In genomic region chr10:59708816-59709471, GRCh38 we compare ENCODE assay signal across 8 cellular contexts. TPM values are rescaled to one million over a fixed set of nuclear protein-coding genes. Genes with fewer than 3 reads are reported as not detected.
DNase-seq lines count a peak whose midpoint lies in the region; ATAC-seq and TF ChIP-seq lines count a peak whose summit lies in the region.

No MANE protein-coding gene starts in this region.

- peaks cover 25% of the 10 kb centered on the region for H3K79me2 ChIP-seq in PC-3 (ENCODE audit: low read length)
- no peaks in the 10 kb centered on the region for H3K79me2 ChIP-seq in mesendoderm (ENCODE audit: control insufficient read depth, insufficient read depth, low read length)

- H2AFZ ChIP-seq in PC-3 (ENCODE audit: low read length) = peak overlapping the region; percentile 92

- H2BK5ac ChIP-seq in mesendoderm (ENCODE audit: low read length) = no peak overlapping the region

- H3K27me3 ChIP-seq in PC-3 (ENCODE audit: low read length) = no peaks in the 10 kb centered on the region
- peaks cover 15 to 20% of the 10 kb centered on the region in 2 donors for H3K27me3 ChIP-seq in duodenal mucosa (ENCODE audit: control insufficient read depth in 1 of 2, insufficient read depth in 2 of 2, low read length in 2 of 2)
- peaks cover 2% of the 10 kb centered on the region for H3K27me3 ChIP-seq in mesendoderm (ENCODE audit: insufficient read depth, low read length, poor library complexity)

- H3K4me1 Mint-ChIP-seq in Calu3 (ENCODE audit: low read depth, unreplicated experiment) = no peaks in the 10 kb centered on the region
- no peaks in the 10 kb centered on the region for H3K4me1 Mint-ChIP-seq in effector memory CD8-positive, alpha-beta T cell (ENCODE audit: low read depth in 2 of 2)

- ATAC-seq in GM21723 (IDR thresholded peaks at IDR 0.05; ENCODE audit: unreplicated experiment) = peak; percentile 45
- ATAC-seq in PC-3 = peak; percentile 52
- no peak for ATAC-seq in effector memory CD8-positive, alpha-beta T cell (replicated peaks)

- H3K36me3 Mint-ChIP-seq in Calu3 (ENCODE audit: insufficient read depth, unreplicated experiment) = peaks cover 11% of the 10 kb centered on the region
- no peaks in the 10 kb centered on the region for H3K36me3 Mint-ChIP-seq in effector memory CD8-positive, alpha-beta T cell (ENCODE audit: insufficient read depth)

- no TSS peak for BruUV-seq in Calu3 (replicated peaks; lab: Mats Ljungman, UMichigan)
- no TSS peak for BruUV-seq in PC-3 (replicated peaks; lab: Mats Ljungman, UMichigan)

- intact Hi-C loops in Calu3 (cut with micrococcal nuclease; ENCODE audit: unreplicated experiment) = no loop called here
- intact Hi-C loops in PC-3 (cut with micrococcal nuclease) = loop anchor here (1.0 to 2.0 kb wide), 4 partner anchors 28 to 100 kb away; no protein-coding TSS in a partner anchor

- H3K27ac ChIP-seq in PC-3 (ENCODE audit: low read length) (peak overlapping the region; percentile 43), duodenal mucosa (ENCODE audit: low read depth, low read length) (peak overlapping the region; percentile 66), mesendoderm (ENCODE audit: low read depth, low read length) (no peak overlapping the region)

- DNase-seq in Calu3 = peak; percentile 42
- peak; percentile 66 for DNase-seq in PC-3
- peak; percentile 35 for DNase-seq in mesendoderm
- no peak for DNase-seq in hepatic stellate cell (ENCODE audit: low spot score)
- no peak for DNase-seq in AML-193 (lab: John Stamatoyannopoulos, UW)
- no peak for DNase-seq in effector memory CD8-positive, alpha-beta T cell

- H3F3A ChIP-seq in PC-3 (ENCODE audit: low read length, unreplicated experiment) = no peaks in the 10 kb centered on the region

- POLR2A ChIA-PET in PC-3 (lab: Charles Lee; ENCODE audit: unreplicated experiment) = interaction anchor here (0.6 to 1.5 kb wide), 4 partner anchors 16 to 40 kb away, joined by 4 to 6 read pairs (median 4); no protein-coding TSS in a partner anchor

- no peaks in the 10 kb centered on the region for H3K79me1 ChIP-seq in mesendoderm (ENCODE audit: low read length)

- H3K9ac ChIP-seq in PC-3 (ENCODE audit: low read length) (peak overlapping the region; percentile 87), duodenal mucosa (ENCODE audit: low read depth in 1 of 2, low read length in 2 of 2) (peak overlapping the region; percentile 6 to 18), mesendoderm (ENCODE audit: low read length) (peak overlapping the region; percentile 72)

- no peak overlapping the region for H4K8ac ChIP-seq in mesendoderm (ENCODE audit: low read depth, low read length)

- H3K56ac ChIP-seq in mesendoderm (ENCODE audit: low read length) = peak overlapping the region; percentile 87

- CTCF ChIA-PET in Calu3 (lab: Charles Lee) = interaction anchor here (1.3 kb wide), 1 partner anchor 49 kb away, joined by 3 read pairs; no protein-coding TSS in a partner anchor
- CTCF ChIA-PET in PC-3 (lab: Charles Lee) = interaction anchor here (0.7 to 1.2 kb wide), 3 partner anchors 20 to 83 kb away, joined by 3 to 4 read pairs (median 3); no protein-coding TSS in a partner anchor

- peaks cover 72% of the 10 kb centered on the region for H3K27me3 Mint-ChIP-seq in Calu3 (ENCODE audit: unreplicated experiment)
- H3K27me3 Mint-ChIP-seq in effector memory CD8-positive, alpha-beta T cell = peaks cover 58 to 92% of the 10 kb centered on the region in 2 donors

- WGBS in mesendoderm (ENCODE audit: extremely low coverage, insufficient coverage, low lambda C conversion rate) = no CpG with 5 or more reads among the region's 44 CpGs

- no peak overlapping the region for H3K4ac ChIP-seq in mesendoderm (ENCODE audit: low read depth, low read length)

- H3K4me3 Mint-ChIP-seq in Calu3 (ENCODE audit: low read depth, unreplicated experiment) = peak overlapping the region; percentile 78
- peak overlapping the region in 1 of 2 donors; percentile 19 for H3K4me3 Mint-ChIP-seq in effector memory CD8-positive, alpha-beta T cell

- H3K4me2 ChIP-seq in PC-3 (ENCODE audit: low read length) (peak overlapping the region; percentile 92), mesendoderm (ENCODE audit: low read length) (peak overlapping the region; percentile 83)

- H3K9me2 ChIP-seq in PC-3 (replicated peaks; ENCODE audit: low read length) = no peaks in the 10 kb centered on the region

- no peak overlapping the region for H3K27ac Mint-ChIP-seq in Calu3 (ENCODE audit: unreplicated experiment)
- no peak overlapping the region for H3K27ac Mint-ChIP-seq in effector memory CD8-positive, alpha-beta T cell

- no peaks in the 10 kb centered on the region for H3K36me3 ChIP-seq in PC-3 (ENCODE audit: low read depth, low read length)
- no peaks in the 10 kb centered on the region for H3K36me3 ChIP-seq in duodenal mucosa (ENCODE audit: control insufficient read depth in 1 of 2, insufficient read depth in 2 of 2, low read length in 2 of 2)
- H3K36me3 ChIP-seq in mesendoderm (ENCODE audit: control insufficient read depth, insufficient read depth, low read length) = no peaks in the 10 kb centered on the region

- H3K23ac ChIP-seq in mesendoderm (ENCODE audit: low read length) = no peak overlapping the region

- H4K5ac ChIP-seq in mesendoderm (ENCODE audit: low read length) = no peak overlapping the region

- no peak overlapping the region for H2BK15ac ChIP-seq in mesendoderm (replicated peaks; ENCODE audit: low read depth)

- no peak overlapping the region for H2AK5ac ChIP-seq in mesendoderm (ENCODE audit: low read length)

- H3K9me3 ChIP-seq in PC-3 (ENCODE audit: low read length) = no peaks in the 10 kb centered on the region
- H3K9me3 ChIP-seq in duodenal mucosa (ENCODE audit: control insufficient read depth in 1 of 2, low read length in 2 of 2) = no peaks in the 10 kb centered on the region

- H2BK120ac ChIP-seq in mesendoderm (ENCODE audit: low read depth, low read length) = no peak overlapping the region

- no peaks in the 10 kb centered on the region for H4K20me1 ChIP-seq in PC-3 (ENCODE audit: low read length)

- H3K4me3 ChIP-seq in PC-3 (ENCODE audit: low read length) = peak overlapping the region; percentile 85
- H3K4me3 ChIP-seq in duodenal mucosa (ENCODE audit: low read depth in 1 of 2, low read length in 2 of 2) = peak overlapping the region; percentile 55 to 61
- H3K4me3 ChIP-seq in mesendoderm (ENCODE audit: low read length) = peak overlapping the region; percentile 55

- peak overlapping the region; percentile 77 for H3K18ac ChIP-seq in mesendoderm (ENCODE audit: low read length)

- H3K9me3 Mint-ChIP-seq in Calu3 (ENCODE audit: low read depth, unreplicated experiment) = no peaks in the 10 kb centered on the region
- H3K9me3 Mint-ChIP-seq in effector memory CD8-positive, alpha-beta T cell = no peaks in the 10 kb centered on the region

- TF ChIP-seq CTCF in Calu3 (IDR thresholded peaks at IDR 0.05; ENCODE audit: unreplicated experiment) = no peak
- no peak for TF ChIP-seq CTCF in PC-3 (conservative IDR thresholded peaks at IDR 0.05; ENCODE audit: low read depth, low read length)

- H3K4me1 ChIP-seq in PC-3 (ENCODE audit: insufficient read depth, low read length) = peaks cover 20% of the 10 kb centered on the region
- H3K4me1 ChIP-seq in duodenal mucosa (ENCODE audit: control insufficient read depth in 1 of 2, insufficient read depth in 2 of 2, low read length in 2 of 2) = peaks cover 5 to 8% of the 10 kb centered on the region in 2 donors
- no peaks in the 10 kb centered on the region for H3K4me1 ChIP-seq in mesendoderm (ENCODE audit: control insufficient read depth, low read depth, low read length)

RNA-seq across cellular contexts. Expression of gene SLC16A9, which starts 0.7 kb away (rescaled TPM):
- total RNA-seq in Calu3 (2022) = 2.2 and 2.4 TPM in 2 replicates
- 12.8 and 17.4 TPM in 2 replicates for total RNA-seq in PC-3 (2014; rRNA removed)
- polyA plus RNA-seq in mesendoderm (2013, experiment 1 of 2) = 4.9 TPM
- 4.7 TPM for polyA plus RNA-seq in mesendoderm (2013, experiment 2 of 2)

RNA-seq across cellular contexts. Expression of gene MRLN, which starts 44.3 kb away (rescaled TPM):
- total RNA-seq in Calu3 (2022) (not detected in 2 replicates), PC-3 (2014; rRNA removed) (not detected in 2 replicates)
- polyA plus RNA-seq in mesendoderm (2013, experiment 1 of 2) = 0.21 TPM
- polyA plus RNA-seq in mesendoderm (2013, experiment 2 of 2) = 0.20 TPM

Comparison
In these comparisons a context has a peak if more than half of its experiments do, and no peak if none do; other contexts are left out.
1. DNase-seq: peak in Calu3 (single experiment), PC-3 (single experiment) and mesendoderm (single experiment); none in hepatic stellate cell (single experiment), AML-193 (0 of 2) and effector memory CD8-positive, alpha-beta T cell (0 of 3).
2. H3K9ac ChIP-seq: peak in every context shown above with its lines; median percentile 87 in PC-3; 72 in mesendoderm; 12 in duodenal mucosa.
3. Peak in every context shown above with its lines, with median percentiles within 50 percentile points of each other: H3K4me3 ChIP-seq.